ENCODE assay signal across 7 cellular contexts in genomic region chr18:55322176-55322735, GRCh38.
A peak's percentile ranks its signal among the peaks of the same experiment; 100 is the strongest.
DNase-seq lines count a peak whose midpoint lies in the region; ATAC-seq, FAIRE-seq and TF ChIP-seq lines count a peak whose summit lies in the region.

No MANE protein-coding gene starts in this region.

- H4K91ac ChIP-seq in H9 (ENCODE audit: insufficient read length, low read depth, low read length): no peak overlapping the region

- H3K23ac ChIP-seq in H9 (ENCODE audit: insufficient read length, low read depth, low read length) (no peak overlapping the region), mesendoderm (ENCODE audit: low read length) (no peak overlapping the region)

- H3K27ac Mint-ChIP-seq in H9: no peak overlapping the region

- no CpG with 5 or more reads among the region's 30 CpGs for WGBS in H9 (ENCODE audit: extremely low coverage, insufficient read length, low lambda C conversion rate)
- WGBS in mesendoderm (ENCODE audit: extremely low coverage, insufficient coverage, low lambda C conversion rate): no CpG with 5 or more reads among the region's 30 CpGs

- no peaks in the 10 kb centered on the region for H3K9me3 Mint-ChIP-seq in H9

- H3K23me2 ChIP-seq in H9 (ENCODE audit: insufficient read length, low read depth, low read length, poor library complexity, severe bottlenecking): peaks cover 9% of the 10 kb centered on the region

- H3K4me1 ChIP-seq in H9 (ENCODE audit: insufficient read depth, low read length): no peaks in the 10 kb centered on the region; the same call in 1 of the 2 replicates
- H3K4me1 ChIP-seq in mesendoderm (ENCODE audit: control insufficient read depth, low read depth, low read length): no peaks in the 10 kb centered on the region
- peaks cover 14 to 49% of the 10 kb centered on the region in 2 donors for H3K4me1 ChIP-seq in thoracic aorta (ENCODE audit: control insufficient read depth in 1 of 2, low read depth in 2 of 2)

- H2BK120ac ChIP-seq in H9 (ENCODE audit: low read depth, low read length, poor library complexity, severe bottlenecking): no peak overlapping the region
- peak overlapping the region; percentile 8 for H2BK120ac ChIP-seq in mesendoderm (ENCODE audit: low read depth, low read length)

- no peak for DNase-seq in GM12891 (ENCODE audit: insufficient read length, low spot score)
- DNase-seq in H9: peak; percentile 76
- DNase-seq in MG63: peak; percentile 83
- no peak for DNase-seq in SK-N-MC (ENCODE audit: low read depth, low spot score)
- peak; percentile 82 for DNase-seq in epithelial cell of esophagus (ENCODE audit: low read depth)
- peak; percentile 94 for DNase-seq in mesendoderm
- DNase-seq in thoracic aorta (ENCODE audit: low spot score): peak; percentile 63

- H2BK12ac ChIP-seq in H9 (ENCODE audit: insufficient read length, low read depth, low read length): no peak overlapping the region

- no peaks in the 10 kb centered on the region; the same call in 1 of the 2 replicates for H3K27me3 Mint-ChIP-seq in H9 (ENCODE audit: low read depth)

- H2BK20ac ChIP-seq in H9 (ENCODE audit: low read depth, low read length, poor library complexity, severe bottlenecking): no peak overlapping the region

- no peaks in the 10 kb centered on the region for H3K79me1 ChIP-seq in H9 (ENCODE audit: insufficient read depth, low read depth, low read length, poor library complexity, severe bottlenecking)
- peaks cover 2% of the 10 kb centered on the region for H3K79me1 ChIP-seq in mesendoderm (ENCODE audit: low read length)

- TF ChIP-seq POLR2A in GM12891 (IDR thresholded peaks at IDR 0.05; ENCODE audit: low read depth, low read length): peak; percentile 72

- H2AFZ ChIP-seq in H9 (ENCODE audit: low read length): no peak overlapping the region

- H3K9me3 ChIP-seq in H9 (ENCODE audit: control insufficient read depth, low read depth, low read length): no peaks in the 10 kb centered on the region
- no peaks in the 10 kb centered on the region for H3K9me3 ChIP-seq in MG63
- H3K9me3 ChIP-seq in SK-N-MC (ENCODE audit: low read depth, low read length): no peaks in the 10 kb centered on the region
- H3K9me3 ChIP-seq in thoracic aorta: no peaks in the 10 kb centered on the region

- peaks cover 31 to 41% of the 10 kb centered on the region in 2 experiments for H3K4me1 Mint-ChIP-seq in H9

- FAIRE-seq in GM12891 (lab: Jason Lieb, UNC): peak; percentile 78

- H3T11ph ChIP-seq in H9 (ENCODE audit: low read length): no peak overlapping the region

- H2BK5ac ChIP-seq in H9 (ENCODE audit: insufficient read length, low read length): no peak overlapping the region
- no peak overlapping the region for H2BK5ac ChIP-seq in mesendoderm (ENCODE audit: low read length)

- H3K4me3 ChIP-seq in MG63 (peak overlapping the region; percentile 55), SK-N-MC (peak overlapping the region; percentile 85), epithelial cell of esophagus (ENCODE audit: low read length) (peak overlapping the region; percentile 43), mesendoderm (ENCODE audit: low read length) (peak overlapping the region; percentile 6), thoracic aorta (peak overlapping the region; percentile 79)

- H4K8ac ChIP-seq in H9 (replicated peaks; ENCODE audit: insufficient read length, low read depth, low read length) (no peak overlapping the region), mesendoderm (ENCODE audit: low read depth, low read length) (no peak overlapping the region)

- H2BK15ac ChIP-seq in H9 (ENCODE audit: low read depth, low read length): no peak overlapping the region
- no peak overlapping the region for H2BK15ac ChIP-seq in mesendoderm (replicated peaks; ENCODE audit: low read depth)

- no peak overlapping the region for H3K14ac ChIP-seq in H9 (ENCODE audit: insufficient read depth, low read length)

- H3K36me3 ChIP-seq in MG63 (no peaks in the 10 kb centered on the region), SK-N-MC (ENCODE audit: insufficient read depth, low read length) (no peaks in the 10 kb centered on the region), mesendoderm (ENCODE audit: control insufficient read depth, insufficient read depth, low read length) (no peaks in the 10 kb centered on the region), thoracic aorta (no peaks in the 10 kb centered on the region)

- H3K56ac ChIP-seq in H9 (ENCODE audit: insufficient read length, low read depth, low read length): no peak overlapping the region
- peak overlapping the region; percentile 77 for H3K56ac ChIP-seq in mesendoderm (ENCODE audit: low read length)

- H3K27ac ChIP-seq in H9 (ENCODE audit: insufficient read length, low read depth, low read length): no peak overlapping the region
- peak overlapping the region; percentile 87; the same call in 1 of the 2 replicates for H3K27ac ChIP-seq in SK-N-MC
- peak overlapping the region; percentile 70 for H3K27ac ChIP-seq in mesendoderm (ENCODE audit: low read depth, low read length)
- peak overlapping the region; percentile 93 to 95 for H3K27ac ChIP-seq in thoracic aorta

- H3K4me2 ChIP-seq in H9 (ENCODE audit: insufficient read depth, insufficient read length, low read length) (peak overlapping the region; percentile 80), mesendoderm (ENCODE audit: low read length) (peak overlapping the region; percentile 71)

- H3K4ac ChIP-seq in H9 (ENCODE audit: low read depth, low read length) (no peak overlapping the region), mesendoderm (ENCODE audit: low read depth, low read length) (no peak overlapping the region)

- H4K5ac ChIP-seq in H9 (ENCODE audit: insufficient read length, low read depth, low read length) (no peak overlapping the region), mesendoderm (ENCODE audit: low read length) (no peak overlapping the region)

- H3K18ac ChIP-seq in H9 (ENCODE audit: insufficient read length, low read depth, low read length) (no peak overlapping the region), mesendoderm (ENCODE audit: low read length) (peak overlapping the region; percentile 86)

- no peaks in the 10 kb centered on the region for H3K79me2 ChIP-seq in H9 (ENCODE audit: insufficient read depth, low read length)
- no peaks in the 10 kb centered on the region for H3K79me2 ChIP-seq in mesendoderm (ENCODE audit: control insufficient read depth, insufficient read depth, low read length)

- H3K27me3 ChIP-seq in H9 (ENCODE audit: insufficient read depth, low read length) (no peaks in the 10 kb centered on the region), MG63 (no peaks in the 10 kb centered on the region), mesendoderm (ENCODE audit: insufficient read depth, low read length, poor library complexity) (no peaks in the 10 kb centered on the region), thoracic aorta (replicated peaks; ENCODE audit: insufficient read depth) (no peaks in the 10 kb centered on the region)

- H3K9ac ChIP-seq in H9 (ENCODE audit: extremely low read depth, insufficient read length, low read length): no peak overlapping the region
- H3K9ac ChIP-seq in SK-N-MC (ENCODE audit: insufficient read length): peak overlapping the region; percentile 68
- H3K9ac ChIP-seq in mesendoderm (ENCODE audit: low read length): peak overlapping the region; percentile 63

- TF ChIP-seq CTCF in H9 (conservative IDR thresholded peaks at IDR 0.05) (no peak; the same call in 2 of the 3 replicates), epithelial cell of esophagus (IDR thresholded peaks at IDR 0.05; ENCODE audit: insufficient read depth, low read depth, low read length, missing control alignments) (no peak), thoracic aorta (IDR thresholded peaks at IDR 0.05) (no peak)

- peak; percentile 84 for ATAC-seq in thoracic aorta (ENCODE audit: insufficient number of reproducible peaks, low FRiP score, low read depth)

- H2AK5ac ChIP-seq in H9 (ENCODE audit: insufficient read length, low read length) (no peak overlapping the region), mesendoderm (ENCODE audit: low read length) (no peak overlapping the region)

- no peaks in the 10 kb centered on the region for H4K20me1 ChIP-seq in H9 (ENCODE audit: control insufficient read depth, insufficient read depth, insufficient read length)

- no peaks in the 10 kb centered on the region for H3K36me3 Mint-ChIP-seq in H9 (ENCODE audit: insufficient read depth in 1 of 3, low read depth in 3 of 3)

- H3K4me3 Mint-ChIP-seq in H9: peak overlapping the region; percentile 85 to 86

TF ChIP-seq in GM12891, 5 proteins besides CTCF, POLR2A, EP300 and RAD21:
- TF ChIP-seq SPI1 (IDR thresholded peaks at IDR 0.05; ENCODE audit: low read depth, low read length): no peak
- TF ChIP-seq POLR2AphosphoS5 (IDR thresholded peaks at IDR 0.05; ENCODE audit: low read depth, low read length): peak; percentile 67
- TF ChIP-seq PAX5 (IDR thresholded peaks at IDR 0.05; ENCODE audit: insufficient read depth, low read length, severe bottlenecking): peak; percentile 19
- peak; percentile 54; the same call in 1 of the 2 replicates for TF ChIP-seq POU2F2 (IDR thresholded peaks at IDR 0.05; ENCODE audit: low read depth, low read length)
- TF ChIP-seq TAF1 (IDR thresholded peaks at IDR 0.05; ENCODE audit: low read depth, low read length): peak; percentile 75; the same call in 1 of the 2 replicates

Comparison
In these comparisons a context has a peak if more than half of its experiments do, and no peak if none do; other contexts are left out.
1. DNase-seq: peak in H9 (single experiment), MG63 (single experiment), epithelial cell of esophagus (single experiment), mesendoderm (single experiment) and thoracic aorta (single experiment); none in GM12891 (single experiment) and SK-N-MC (single experiment).
2. H3K4me3 ChIP-seq: peak in every context shown above with its lines; median percentile 85 in SK-N-MC; 79 in thoracic aorta; 55 in MG63; 43 in epithelial cell of esophagus; 6 in mesendoderm.